13 cellular contexts compared by ENCODE assay signal in genomic region chr7:116798205-116798730, GRCh38.
"Had no signal": no experiment of that assay in that cellular context is flagged by ENCODE, and none has a peak within 500 bp of the region (broad histone marks: within the 10 kb centered on the region; RNA-seq: fewer than 3 reads in every experiment).

No MANE protein-coding gene starts in this region.

- H3K36me3 Mint-ChIP-seq: brain; naive thymus-derived CD4-positive, alpha-beta T cell; stimulated activated effector memory CD8-positive, alpha-beta T cell treated with anti-CD3 and anti-CD28 coated beads, Interleukin-12 subunit alpha, Interleukin-12 subunit beta, amount 100 ng/mL, for 72 hours had no signal

- H3K27me3 ChIP-seq: heart right ventricle, neutrophil, upper lobe of right lung had no signal

- H3K4me3 Mint-ChIP-seq: brain; central memory CD8-positive, alpha-beta T cell; naive thymus-derived CD4-positive, alpha-beta T cell; stimulated activated effector memory CD8-positive, alpha-beta T cell treated with anti-CD3 and anti-CD28 coated beads, Interleukin-12 subunit alpha, Interleukin-12 subunit beta, amount 100 ng/mL, for 72 hours had no signal

- H3K27me3 Mint-ChIP-seq: brain had no signal

- DNase-seq: activated CD4-positive, alpha-beta T cell treated with anti-CD3 and anti-CD28 coated beads, Interleukin-2, amount 50 U/mL, for 1 hour; activated CD4-positive, CD25-positive, alpha-beta regulatory T cell; activated naive CD4-positive, alpha-beta T cell treated with anti-CD3 and anti-CD28 coated beads, Interleukin-2, amount 50 U/mL, for 16 hours; amniotic stem cell; kidney; naive thymus-derived CD4-positive, alpha-beta T cell; upper lobe of right lung had no signal

- H3K9me3 ChIP-seq: heart right ventricle, neutrophil, upper lobe of right lung had no signal

- H3K4me3 ChIP-seq: heart right ventricle, smooth muscle cell, upper lobe of right lung had no signal

- H3K36me3 ChIP-seq: neutrophil, upper lobe of right lung had no signal

- ATAC-seq: naive thymus-derived CD4-positive, alpha-beta T cell; stimulated activated effector memory CD8-positive, alpha-beta T cell treated with anti-CD3 and anti-CD28 coated beads, Interleukin-12 subunit alpha, Interleukin-12 subunit beta, amount 100 ng/mL, for 72 hours; upper lobe of right lung had no signal

- H3K27ac Mint-ChIP-seq: naive thymus-derived CD4-positive, alpha-beta T cell; stimulated activated effector memory CD8-positive, alpha-beta T cell treated with anti-CD3 and anti-CD28 coated beads, Interleukin-12 subunit alpha, Interleukin-12 subunit beta, amount 100 ng/mL, for 72 hours had no signal

- H3K27ac ChIP-seq: neutrophil, upper lobe of right lung had no signal

- H3K9me3 Mint-ChIP-seq: brain; central memory CD8-positive, alpha-beta T cell; stimulated activated effector memory CD8-positive, alpha-beta T cell treated with anti-CD3 and anti-CD28 coated beads, Interleukin-12 subunit alpha, Interleukin-12 subunit beta, amount 100 ng/mL, for 72 hours had no signal
